Comparison of ENCODE assay signal across 21 cellular contexts in genomic region chr10:77388571-77388970, GRCh38.
"Had no signal": no experiment of that assay in that cellular context is flagged by ENCODE, and none has a peak within 500 bp of the region (broad histone marks: within the 10 kb centered on the region; RNA-seq: fewer than 3 reads in every experiment).

No MANE protein-coding gene starts in this region.

- H3K9me3 ChIP-seq: colonic mucosa, suprapubic skin, upper lobe of right lung had no signal

- H3K4me1 Mint-ChIP-seq: neural crest cell had no signal

- H3K27me3 ChIP-seq: colonic mucosa, upper lobe of right lung had no signal

- H3K4me3 Mint-ChIP-seq: activated naive CD8-positive, alpha-beta T cell treated with anti-CD3 and anti-CD28 coated beads for 36 hours; activated T-helper 1 cell treated with anti-CD3 and anti-CD28 coated beads, Interleukin-12 subunit alpha, Interleukin-12 subunit beta, Interleukin-2, Interleukin-4 antibody, amounts not matched to agents 30 ng/mL and 10 ng/mL and 1 ng/mL, durations not matched to agents 14 hours and 24 hours and 36 hours; neural crest cell; stimulated activated naive CD8-positive, alpha-beta T cell treated with anti-CD3 and anti-CD28 coated beads, Interleukin-15, Interleukin-2, amounts not matched to agents 100 ng/mL and 50 ng/mL, for 24 hours had no signal

- H3K4me3 ChIP-seq: colonic mucosa, suprapubic skin, upper lobe of right lung had no signal

- H3K9me3 Mint-ChIP-seq: activated naive CD8-positive, alpha-beta T cell treated with anti-CD3 and anti-CD28 coated beads for 36 hours; activated T-helper 1 cell treated with anti-CD3 and anti-CD28 coated beads, Interleukin-12 subunit alpha, Interleukin-12 subunit beta, Interleukin-2, Interleukin-4 antibody, amounts not matched to agents 30 ng/mL and 10 ng/mL and 1 ng/mL, durations not matched to agents 14 hours and 24 hours and 36 hours; brain; neural crest cell; stimulated activated naive CD8-positive, alpha-beta T cell treated with anti-CD3 and anti-CD28 coated beads, Interleukin-15, Interleukin-2, amounts not matched to agents 100 ng/mL and 50 ng/mL, for 24 hours had no signal

- H3K36me3 Mint-ChIP-seq: activated naive CD8-positive, alpha-beta T cell treated with anti-CD3 and anti-CD28 coated beads for 36 hours; brain had no signal

- ATAC-seq: left lobe of liver, upper lobe of right lung had no signal

- H3K4me1 ChIP-seq: colonic mucosa had no signal

- H3K27me3 Mint-ChIP-seq: activated naive CD8-positive, alpha-beta T cell treated with anti-CD3 and anti-CD28 coated beads for 36 hours; brain had no signal

- DNase-seq: activated CD4-positive, alpha-beta T cell treated with anti-CD3 and anti-CD28 coated beads for 1 hour; activated CD4-positive, alpha-beta T cell treated with anti-CD3 and anti-CD28 coated beads, Interleukin-2, amount 50 U/mL, for 48 hours; activated gamma-delta T cell treated with Interleukin-2 at 50 U/mL for 16 hours; activated naive CD8-positive, alpha-beta T cell treated with anti-CD3 and anti-CD28 coated beads for 36 hours; activated T-cell treated with anti-CD3 and anti-CD28 coated beads for 4 hours; amniotic stem cell; central memory CD4-positive, alpha-beta T cell; colonic mucosa; erythroblast; head of caudate nucleus; kidney; mammary epithelial cell; SW 1271; upper lobe of right lung; WERI-Rb-1 had no signal

- H3K36me3 ChIP-seq: colonic mucosa, suprapubic skin, upper lobe of right lung, WERI-Rb-1 had no signal

- H3K27ac ChIP-seq: colonic mucosa, suprapubic skin, upper lobe of right lung, WERI-Rb-1 had no signal

- H3K27ac Mint-ChIP-seq: activated naive CD8-positive, alpha-beta T cell treated with anti-CD3 and anti-CD28 coated beads for 36 hours; activated T-helper 1 cell treated with anti-CD3 and anti-CD28 coated beads, Interleukin-12 subunit alpha, Interleukin-12 subunit beta, Interleukin-2, Interleukin-4 antibody, amounts not matched to agents 30 ng/mL and 10 ng/mL and 1 ng/mL, durations not matched to agents 14 hours and 24 hours and 36 hours; stimulated activated naive CD8-positive, alpha-beta T cell treated with anti-CD3 and anti-CD28 coated beads, Interleukin-15, Interleukin-2, amounts not matched to agents 100 ng/mL and 50 ng/mL, for 24 hours had no signal
